ENCODE assay signal across 2 cellular contexts in the genomic region with DNA sequence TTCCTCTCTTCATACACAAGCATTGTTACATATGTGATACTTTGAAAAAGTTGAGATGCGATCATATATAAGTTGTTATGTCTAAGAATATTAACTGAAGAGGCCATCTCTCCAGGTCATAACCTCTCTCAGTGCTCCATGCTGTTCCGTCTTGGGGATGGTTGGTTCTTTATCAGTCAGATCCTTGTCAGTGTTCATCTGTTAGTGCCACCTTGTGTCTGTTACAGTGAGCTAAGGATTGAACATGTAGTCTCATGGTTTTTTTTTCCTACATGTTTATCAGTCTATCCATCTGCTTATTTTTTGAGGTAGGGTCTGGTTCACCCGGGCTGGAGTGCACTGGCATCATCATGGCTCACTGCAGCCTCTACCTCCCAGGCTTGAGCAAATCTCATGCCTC.
A peak's percentile ranks its signal among the peaks of the same experiment; 100 is the strongest.
TF ChIP-seq lines count a peak whose summit lies in the region.

No MANE protein-coding gene starts in this region.

TF ChIP-seq in HepG2, 621 proteins besides CTCF, POLR2A, EP300 and RAD21:
- no peak for TF ChIP-seq KLF16 (CRISPR knock-in tag; IDR thresholded peaks at IDR 0.05)
- TF ChIP-seq STAG1 (CRISPR knock-in tag; IDR thresholded peaks at IDR 0.05): peak; percentile 36
- no peak for TF ChIP-seq ZNF598 (CRISPR knock-in tag; IDR thresholded peaks at IDR 0.05; ENCODE audit: borderline replicate concordance)
- TF ChIP-seq NR2C2 (CRISPR knock-in tag; IDR thresholded peaks at IDR 0.05; ENCODE audit: borderline replicate concordance): no peak
- TF ChIP-seq U2AF2 (IDR thresholded peaks at IDR 0.05; ENCODE audit: low read depth, low read length): no peak
- no peak for TF ChIP-seq IRX3 (CRISPR knock-in tag; IDR thresholded peaks at IDR 0.05; ENCODE audit: borderline replicate concordance, low read depth)

TF ChIP-seq in SK-N-SH, 30 proteins besides CTCF, POLR2A, EP300 and RAD21:
- TF ChIP-seq MXI1 (IDR thresholded peaks at IDR 0.05; ENCODE audit: low read depth, low read length) (no peak), SMC3 (IDR thresholded peaks at IDR 0.05; ENCODE audit: low read depth, low read length) (peak; percentile 35), FOXJ3 (CRISPR knock-in tag; IDR thresholded peaks at IDR 0.05) (no peak), FOSL2 (IDR thresholded peaks at IDR 0.05; ENCODE audit: borderline replicate concordance, low read depth) (no peak)
- TF ChIP-seq, protein P1, sequence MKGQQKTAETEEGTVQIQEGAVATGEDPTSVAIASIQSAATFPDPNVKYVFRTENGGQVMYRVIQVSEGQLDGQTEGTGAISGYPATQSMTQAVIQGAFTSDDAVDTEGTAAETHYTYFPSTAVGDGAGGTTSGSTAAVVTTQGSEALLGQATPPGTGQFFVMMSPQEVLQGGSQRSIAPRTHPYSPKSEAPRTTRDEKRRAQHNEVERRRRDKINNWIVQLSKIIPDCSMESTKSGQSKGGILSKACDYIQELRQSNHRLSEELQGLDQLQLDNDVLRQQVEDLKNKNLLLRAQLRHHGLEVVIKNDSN (IDR thresholded peaks at IDR 0.05; ENCODE audit: borderline replicate concordance, low read depth): no peak
- TF ChIP-seq, protein P2, sequence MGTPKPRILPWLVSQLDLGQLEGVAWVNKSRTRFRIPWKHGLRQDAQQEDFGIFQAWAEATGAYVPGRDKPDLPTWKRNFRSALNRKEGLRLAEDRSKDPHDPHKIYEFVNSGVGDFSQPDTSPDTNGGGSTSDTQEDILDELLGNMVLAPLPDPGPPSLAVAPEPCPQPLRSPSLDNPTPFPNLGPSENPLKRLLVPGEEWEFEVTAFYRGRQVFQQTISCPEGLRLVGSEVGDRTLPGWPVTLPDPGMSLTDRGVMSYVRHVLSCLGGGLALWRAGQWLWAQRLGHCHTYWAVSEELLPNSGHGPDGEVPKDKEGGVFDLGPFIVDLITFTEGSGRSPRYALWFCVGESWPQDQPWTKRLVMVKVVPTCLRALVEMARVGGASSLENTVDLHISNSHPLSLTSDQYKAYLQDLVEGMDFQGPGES (IDR thresholded peaks at IDR 0.05; ENCODE audit: low read depth, low read length): no peak
TF ChIP-seq in SK-N-SH: peak in this region for 1.
